Comparison of ENCODE assay signal across 2 cellular contexts in the genomic region with DNA sequence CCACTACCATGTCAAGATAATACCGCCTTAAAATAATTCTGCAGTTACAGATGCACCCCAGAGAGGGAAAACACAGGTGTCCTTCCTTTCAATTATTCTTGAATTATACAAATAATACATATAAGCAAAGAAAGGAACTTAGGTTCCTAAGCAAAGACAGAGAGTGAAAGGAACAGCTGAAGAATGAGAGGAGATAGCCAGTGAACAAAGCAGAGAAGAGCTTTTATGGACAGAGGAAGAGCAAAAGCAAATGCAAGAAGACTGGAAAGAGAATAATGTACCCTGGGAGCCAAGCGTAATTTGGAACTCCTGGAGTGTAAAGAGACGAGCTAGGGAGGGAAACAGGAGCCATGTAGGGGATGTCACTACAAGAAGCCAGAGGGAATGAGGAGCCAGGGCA.
TF ChIP-seq lines count a peak whose summit lies in the region.

No MANE protein-coding gene starts in this region.

TF ChIP-seq in GM23338, 12 proteins besides CTCF, POLR2A, EP300 and RAD21:
- TF ChIP-seq, protein P1, sequence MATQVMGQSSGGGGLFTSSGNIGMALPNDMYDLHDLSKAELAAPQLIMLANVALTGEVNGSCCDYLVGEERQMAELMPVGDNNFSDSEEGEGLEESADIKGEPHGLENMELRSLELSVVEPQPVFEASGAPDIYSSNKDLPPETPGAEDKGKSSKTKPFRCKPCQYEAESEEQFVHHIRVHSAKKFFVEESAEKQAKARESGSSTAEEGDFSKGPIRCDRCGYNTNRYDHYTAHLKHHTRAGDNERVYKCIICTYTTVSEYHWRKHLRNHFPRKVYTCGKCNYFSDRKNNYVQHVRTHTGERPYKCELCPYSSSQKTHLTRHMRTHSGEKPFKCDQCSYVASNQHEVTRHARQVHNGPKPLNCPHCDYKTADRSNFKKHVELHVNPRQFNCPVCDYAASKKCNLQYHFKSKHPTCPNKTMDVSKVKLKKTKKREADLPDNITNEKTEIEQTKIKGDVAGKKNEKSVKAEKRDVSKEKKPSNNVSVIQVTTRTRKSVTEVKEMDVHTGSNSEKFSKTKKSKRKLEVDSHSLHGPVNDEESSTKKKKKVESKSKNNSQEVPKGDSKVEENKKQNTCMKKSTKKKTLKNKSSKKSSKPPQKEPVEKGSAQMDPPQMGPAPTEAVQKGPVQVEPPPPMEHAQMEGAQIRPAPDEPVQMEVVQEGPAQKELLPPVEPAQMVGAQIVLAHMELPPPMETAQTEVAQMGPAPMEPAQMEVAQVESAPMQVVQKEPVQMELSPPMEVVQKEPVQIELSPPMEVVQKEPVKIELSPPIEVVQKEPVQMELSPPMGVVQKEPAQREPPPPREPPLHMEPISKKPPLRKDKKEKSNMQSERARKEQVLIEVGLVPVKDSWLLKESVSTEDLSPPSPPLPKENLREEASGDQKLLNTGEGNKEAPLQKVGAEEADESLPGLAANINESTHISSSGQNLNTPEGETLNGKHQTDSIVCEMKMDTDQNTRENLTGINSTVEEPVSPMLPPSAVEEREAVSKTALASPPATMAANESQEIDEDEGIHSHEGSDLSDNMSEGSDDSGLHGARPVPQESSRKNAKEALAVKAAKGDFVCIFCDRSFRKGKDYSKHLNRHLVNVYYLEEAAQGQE (IDR thresholded peaks at IDR 0.05; ENCODE audit: unreplicated experiment), result no peak
- TF ChIP-seq, protein P2, sequence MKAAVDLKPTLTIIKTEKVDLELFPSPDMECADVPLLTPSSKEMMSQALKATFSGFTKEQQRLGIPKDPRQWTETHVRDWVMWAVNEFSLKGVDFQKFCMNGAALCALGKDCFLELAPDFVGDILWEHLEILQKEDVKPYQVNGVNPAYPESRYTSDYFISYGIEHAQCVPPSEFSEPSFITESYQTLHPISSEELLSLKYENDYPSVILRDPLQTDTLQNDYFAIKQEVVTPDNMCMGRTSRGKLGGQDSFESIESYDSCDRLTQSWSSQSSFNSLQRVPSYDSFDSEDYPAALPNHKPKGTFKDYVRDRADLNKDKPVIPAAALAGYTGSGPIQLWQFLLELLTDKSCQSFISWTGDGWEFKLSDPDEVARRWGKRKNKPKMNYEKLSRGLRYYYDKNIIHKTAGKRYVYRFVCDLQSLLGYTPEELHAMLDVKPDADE (IDR thresholded peaks at IDR 0.05), result no peak
- TF ChIP-seq EZH2 (IDR thresholded peaks at IDR 0.05; ENCODE audit: low read depth, unreplicated experiment), result no peak
- TF ChIP-seq NANOG (IDR thresholded peaks at IDR 0.05; ENCODE audit: borderline replicate concordance), result no peak
- no peak for TF ChIP-seq ZNF114 (CRISPR knock-in tag; IDR thresholded peaks at IDR 0.05)
- TF ChIP-seq ZNF331 (CRISPR knock-in tag; IDR thresholded peaks at IDR 0.05; ENCODE audit: low read depth), result no peak
- no peak for TF ChIP-seq STAT1 (IDR thresholded peaks at IDR 0.05; ENCODE audit: unreplicated experiment)
- no peak for TF ChIP-seq EZH2phosphoT487 (IDR thresholded peaks at IDR 0.05; ENCODE audit: unreplicated experiment)
- TF ChIP-seq, protein P3, sequence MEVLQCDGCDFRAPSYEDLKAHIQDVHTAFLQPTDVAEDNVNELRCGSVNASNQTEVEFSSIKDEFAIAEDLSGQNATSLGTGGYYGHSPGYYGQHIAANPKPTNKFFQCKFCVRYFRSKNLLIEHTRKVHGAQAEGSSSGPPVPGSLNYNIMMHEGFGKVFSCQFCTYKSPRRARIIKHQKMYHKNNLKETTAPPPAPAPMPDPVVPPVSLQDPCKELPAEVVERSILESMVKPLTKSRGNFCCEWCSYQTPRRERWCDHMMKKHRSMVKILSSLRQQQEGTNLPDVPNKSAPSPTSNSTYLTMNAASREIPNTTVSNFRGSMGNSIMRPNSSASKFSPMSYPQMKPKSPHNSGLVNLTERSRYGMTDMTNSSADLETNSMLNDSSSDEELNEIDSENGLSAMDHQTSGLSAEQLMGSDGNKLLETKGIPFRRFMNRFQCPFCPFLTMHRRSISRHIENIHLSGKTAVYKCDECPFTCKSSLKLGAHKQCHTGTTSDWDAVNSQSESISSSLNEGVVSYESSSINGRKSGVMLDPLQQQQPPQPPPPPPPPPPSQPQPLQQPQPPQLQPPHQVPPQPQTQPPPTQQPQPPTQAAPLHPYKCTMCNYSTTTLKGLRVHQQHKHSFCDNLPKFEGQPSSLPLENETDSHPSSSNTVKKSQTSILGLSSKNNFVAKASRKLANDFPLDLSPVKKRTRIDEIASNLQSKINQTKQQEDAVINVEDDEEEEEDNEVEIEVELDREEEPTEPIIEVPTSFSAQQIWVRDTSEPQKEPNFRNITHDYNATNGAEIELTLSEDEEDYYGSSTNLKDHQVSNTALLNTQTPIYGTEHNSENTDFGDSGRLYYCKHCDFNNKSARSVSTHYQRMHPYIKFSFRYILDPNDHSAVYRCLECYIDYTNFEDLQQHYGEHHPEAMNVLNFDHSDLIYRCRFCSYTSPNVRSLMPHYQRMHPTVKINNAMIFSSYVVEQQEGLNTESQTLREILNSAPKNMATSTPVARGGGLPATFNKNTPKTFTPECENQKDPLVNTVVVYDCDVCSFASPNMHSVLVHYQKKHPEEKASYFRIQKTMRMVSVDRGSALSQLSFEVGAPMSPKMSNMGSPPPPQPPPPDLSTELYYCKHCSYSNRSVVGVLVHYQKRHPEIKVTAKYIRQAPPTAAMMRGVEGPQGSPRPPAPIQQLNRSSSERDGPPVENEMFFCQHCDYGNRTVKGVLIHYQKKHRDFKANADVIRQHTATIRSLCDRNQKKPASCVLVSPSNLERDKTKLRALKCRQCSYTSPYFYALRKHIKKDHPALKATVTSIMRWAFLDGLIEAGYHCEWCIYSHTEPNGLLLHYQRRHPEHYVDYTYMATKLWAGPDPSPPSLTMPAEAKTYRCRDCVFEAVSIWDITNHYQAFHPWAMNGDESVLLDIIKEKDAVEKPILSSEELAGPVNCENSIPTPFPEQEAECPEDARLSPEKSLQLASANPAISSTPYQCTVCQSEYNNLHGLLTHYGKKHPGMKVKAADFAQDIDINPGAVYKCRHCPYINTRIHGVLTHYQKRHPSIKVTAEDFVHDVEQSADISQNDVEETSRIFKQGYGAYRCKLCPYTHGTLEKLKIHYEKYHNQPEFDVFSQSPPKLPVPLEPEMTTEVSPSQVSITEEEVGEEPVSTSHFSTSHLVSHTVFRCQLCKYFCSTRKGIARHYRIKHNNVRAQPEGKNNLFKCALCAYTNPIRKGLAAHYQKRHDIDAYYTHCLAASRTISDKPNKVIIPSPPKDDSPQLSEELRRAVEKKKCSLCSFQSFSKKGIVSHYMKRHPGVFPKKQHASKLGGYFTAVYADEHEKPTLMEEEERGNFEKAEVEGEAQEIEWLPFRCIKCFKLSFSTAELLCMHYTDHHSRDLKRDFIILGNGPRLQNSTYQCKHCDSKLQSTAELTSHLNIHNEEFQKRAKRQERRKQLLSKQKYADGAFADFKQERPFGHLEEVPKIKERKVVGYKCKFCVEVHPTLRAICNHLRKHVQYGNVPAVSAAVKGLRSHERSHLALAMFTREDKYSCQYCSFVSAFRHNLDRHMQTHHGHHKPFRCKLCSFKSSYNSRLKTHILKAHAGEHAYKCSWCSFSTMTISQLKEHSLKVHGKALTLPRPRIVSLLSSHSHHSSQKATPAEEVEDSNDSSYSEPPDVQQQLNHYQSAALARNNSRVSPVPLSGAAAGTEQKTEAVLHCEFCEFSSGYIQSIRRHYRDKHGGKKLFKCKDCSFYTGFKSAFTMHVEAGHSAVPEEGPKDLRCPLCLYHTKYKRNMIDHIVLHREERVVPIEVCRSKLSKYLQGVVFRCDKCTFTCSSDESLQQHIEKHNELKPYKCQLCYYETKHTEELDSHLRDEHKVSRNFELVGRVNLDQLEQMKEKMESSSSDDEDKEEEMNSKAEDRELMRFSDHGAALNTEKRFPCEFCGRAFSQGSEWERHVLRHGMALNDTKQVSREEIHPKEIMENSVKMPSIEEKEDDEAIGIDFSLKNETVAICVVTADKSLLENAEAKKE (CRISPR knock-in tag; IDR thresholded peaks at IDR 0.05), result no peak

TF ChIP-seq in H1, 55 proteins besides CTCF, POLR2A, EP300 and RAD21:
- no peak for TF ChIP-seq CTBP2 (IDR thresholded peaks at IDR 0.05; ENCODE audit: borderline replicate concordance, insufficient read depth, insufficient read length, low read length)
TF ChIP-seq in H1: peak in this region for 0.
